Comparison of ENCODE assay signal across 19 cellular contexts in the genomic region with DNA sequence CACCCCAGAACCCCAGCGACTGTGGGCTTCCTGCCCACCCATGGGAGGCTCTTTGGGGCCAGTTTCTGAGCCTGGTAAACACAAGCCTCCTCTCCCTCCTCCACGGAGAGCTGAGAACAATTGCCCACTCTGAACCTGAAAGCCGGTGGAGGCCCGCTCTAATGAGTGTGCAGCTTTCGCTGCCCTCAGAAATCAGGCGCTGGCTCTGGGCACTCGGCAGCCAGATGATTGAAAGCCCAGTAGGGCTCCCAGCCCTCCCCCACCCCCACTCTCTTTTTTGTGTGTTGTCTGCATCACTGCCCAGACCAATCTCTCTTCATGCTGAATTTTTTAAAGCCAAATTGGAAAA.
DNase-seq lines count a peak whose midpoint lies in the region; TF ChIP-seq lines count a peak whose summit lies in the region.
"Had no signal": no experiment of that assay in that cellular context is flagged by ENCODE, and none has a peak within 500 bp of the region (broad histone marks: within the 10 kb centered on the region; RNA-seq: fewer than 3 reads in every experiment).

No MANE protein-coding gene starts in this region.

- H3K27me3 ChIP-seq in colonic mucosa (no peaks in the 10 kb centered on the region), muscle layer of duodenum (ENCODE audit: low read depth, low read length) (no peaks in the 10 kb centered on the region)
- H3K27me3 ChIP-seq: SJSA1, tibial nerve had no signal

- DNase-seq in NCI-H82 (lab: John Stamatoyannopoulos, UW) (peak; percentile 8), NCI-H82 treated with DMSO at 0.1 percent for 48 hours (lab: John Stamatoyannopoulos, UW; ENCODE audit: unreplicated experiment) (no peak), colonic mucosa (peak; percentile 12), type B pancreatic cell (ENCODE audit: extremely low spot score, unreplicated experiment) (no peak), islet precursor cell (no peak), kidney glomerular epithelial cell (lab: John Stamatoyannopoulos, UW) (no peak), NCI-H2171 (lab: John Stamatoyannopoulos, UW) (no peak)
- DNase-seq: activated T-cell treated with anti-CD3 and anti-CD28 coated beads, Interleukin-2, amount 50 U/mL, for 24 hours; effector CD8-positive, alpha-beta T cell; HFFc6; IMR-90; lower lobe of right lung; occipital lobe had no signal

- H3K9me3 ChIP-seq in colonic mucosa: no peaks in the 10 kb centered on the region
- H3K9me3 ChIP-seq in muscle layer of duodenum (ENCODE audit: control insufficient read depth in 1 of 2, low read length in 2 of 2): no peaks in the 10 kb centered on the region
- H3K9me3 ChIP-seq: lower lobe of right lung, SJSA1, tibial nerve had no signal

- peaks cover 52% of the 10 kb centered on the region for H3K4me1 Mint-ChIP-seq in type B pancreatic cell (ENCODE audit: unreplicated experiment)
- H3K4me1 Mint-ChIP-seq: activated CD4-positive, alpha-beta T cell treated with anti-CD3 and anti-CD28 coated beads, Interleukin-2, amount 10 ng/mL, durations not matched to agents 24 days and 14 days; activated naive CD4-positive, alpha-beta T cell treated with anti-CD3 and anti-CD28 coated beads, Interleukin-2, amount 50 U/mL, for 24 hours had no signal

- H3K9ac ChIP-seq in colonic mucosa (ENCODE audit: low read depth in 2 of 2, low read length in 2 of 2): no peak overlapping the region

- H3K27ac ChIP-seq in colonic mucosa (no peak overlapping the region), muscle layer of duodenum (ENCODE audit: low read length) (peak overlapping the region; percentile 45)
- H3K27ac ChIP-seq: lower lobe of right lung, SJSA1, tibial nerve had no signal

- no peaks in the 10 kb centered on the region for H3K27me3 Mint-ChIP-seq in type B pancreatic cell
- H3K27me3 Mint-ChIP-seq: activated CD4-positive, alpha-beta T cell treated with anti-CD3 and anti-CD28 coated beads, Interleukin-2, amount 10 ng/mL, durations not matched to agents 24 days and 14 days; activated naive CD4-positive, alpha-beta T cell treated with anti-CD3 and anti-CD28 coated beads, Interleukin-2, amount 50 U/mL, for 24 hours had no signal

- H3K4me1 ChIP-seq in colonic mucosa: no peaks in the 10 kb centered on the region
- peaks cover 0 to 29% of the 10 kb centered on the region in 2 donors for H3K4me1 ChIP-seq in muscle layer of duodenum (ENCODE audit: control insufficient read depth in 1 of 2, insufficient read depth in 2 of 2, low read length in 2 of 2)
- H3K4me1 ChIP-seq: lower lobe of right lung, SJSA1 had no signal

- H3K4me3 ChIP-seq in colonic mucosa: no peak overlapping the region
- no peak overlapping the region for H3K4me3 ChIP-seq in muscle layer of duodenum (ENCODE audit: low read depth in 1 of 2, low read length in 2 of 2)
- H3K4me3 ChIP-seq: lower lobe of right lung, SJSA1, smooth muscle cell, tibial nerve had no signal

- H3K9me3 Mint-ChIP-seq in type B pancreatic cell: peaks cover 2% of the 10 kb centered on the region
- H3K9me3 Mint-ChIP-seq: activated CD4-positive, alpha-beta T cell treated with anti-CD3 and anti-CD28 coated beads, Interleukin-2, amount 10 ng/mL, durations not matched to agents 24 days and 14 days; activated naive CD4-positive, alpha-beta T cell treated with anti-CD3 and anti-CD28 coated beads, Interleukin-2, amount 50 U/mL, for 24 hours; activated T-cell treated with anti-CD3 and anti-CD28 coated beads, Interleukin-2, amount 50 U/mL, for 24 hours; HFFc6 had no signal

- intact Hi-C loops in colonic mucosa (cut with DNase I): no loop called here

- H3K4me3 Mint-ChIP-seq in type B pancreatic cell: no peak overlapping the region
- H3K4me3 Mint-ChIP-seq: activated CD4-positive, alpha-beta T cell treated with anti-CD3 and anti-CD28 coated beads, Interleukin-2, amount 10 ng/mL, durations not matched to agents 24 days and 14 days; activated naive CD4-positive, alpha-beta T cell treated with anti-CD3 and anti-CD28 coated beads, Interleukin-2, amount 50 U/mL, for 24 hours; activated T-cell treated with anti-CD3 and anti-CD28 coated beads, Interleukin-2, amount 50 U/mL, for 24 hours; HFFc6 had no signal

- H3K36me3 Mint-ChIP-seq in type B pancreatic cell: no peaks in the 10 kb centered on the region
- H3K36me3 Mint-ChIP-seq: activated naive CD4-positive, alpha-beta T cell treated with anti-CD3 and anti-CD28 coated beads, Interleukin-2, amount 50 U/mL, for 24 hours had no signal

- H3K36me3 ChIP-seq in colonic mucosa (no peaks in the 10 kb centered on the region), muscle layer of duodenum (ENCODE audit: control insufficient read depth in 1 of 2, insufficient read depth in 2 of 2, low read length in 2 of 2) (no peaks in the 10 kb centered on the region)
- H3K36me3 ChIP-seq: lower lobe of right lung, SJSA1, tibial nerve had no signal

- peak overlapping the region; percentile 43 for H3K27ac Mint-ChIP-seq in type B pancreatic cell
- H3K27ac Mint-ChIP-seq: activated CD4-positive, alpha-beta T cell treated with anti-CD3 and anti-CD28 coated beads, Interleukin-2, amount 10 ng/mL, durations not matched to agents 24 days and 14 days; activated naive CD4-positive, alpha-beta T cell treated with anti-CD3 and anti-CD28 coated beads, Interleukin-2, amount 50 U/mL, for 24 hours; activated T-cell treated with anti-CD3 and anti-CD28 coated beads, Interleukin-2, amount 50 U/mL, for 24 hours; HFFc6 had no signal

- TF ChIP-seq CTCF in colonic mucosa (IDR thresholded peaks at IDR 0.05): no peak
- no peak for TF ChIP-seq CTCF in type B pancreatic cell (conservative IDR thresholded peaks at IDR 0.05)

Comparison
In these comparisons a context has a peak if more than half of its experiments do, and no peak if none do; other contexts are left out.
1. DNase-seq: peak in NCI-H82 (single experiment) and colonic mucosa (single experiment); none in NCI-H82 treated with DMSO at 0.1 percent for 48 hours (single experiment), type B pancreatic cell (single experiment), islet precursor cell (single experiment), kidney glomerular epithelial cell (single experiment) and NCI-H2171 (single experiment).